Comparison of ENCODE assay signal across 9 cellular contexts in genomic region chr3:15327941-15328340, GRCh38. TPM values are rescaled to one million over a fixed set of nuclear protein-coding genes. Genes with fewer than 3 reads are reported as not detected.
A peak's percentile ranks its signal among the peaks of the same experiment; 100 is the strongest.
DNase-seq lines count a peak whose midpoint lies in the region; FAIRE-seq and TF ChIP-seq lines count a peak whose summit lies in the region.
"Had no signal": no experiment of that assay in that cellular context is flagged by ENCODE, and none has a peak within 500 bp of the region (broad histone marks: within the 10 kb centered on the region; RNA-seq: fewer than 3 reads in every experiment).

No MANE protein-coding gene starts in this region.

- H3K79me1 ChIP-seq in mesenchymal stem cell (replicated peaks; ENCODE audit: low read length, poor library complexity, severe bottlenecking), result peaks cover 12% of the 10 kb centered on the region

- H3K4me2 ChIP-seq in mesenchymal stem cell (ENCODE audit: low read length, poor library complexity, severe bottlenecking), result no peak overlapping the region

- DNase-seq in GM10266 (ENCODE audit: extremely low spot score), result peak; percentile 42
- peak; percentile 87 for DNase-seq in KBM-7
- peak; percentile 69 for DNase-seq in activated CD4-positive, alpha-beta memory T cell treated with anti-CD3 and anti-CD28 coated beads for 36 hours
- DNase-seq in mesenchymal stem cell, result no peak
- no peak for DNase-seq in D721Med (ENCODE audit: insufficient read length, low spot score)
- no peak for DNase-seq in RWPE1 (ENCODE audit: low spot score)
- DNase-seq in HUDEP-2 (lab: John Stamatoyannopoulos, UW; ENCODE audit: unreplicated experiment in 76 of 76), result no peak
- no peak for DNase-seq in HK-2 (ENCODE audit: unreplicated experiment)

- no peak overlapping the region for H2AK5ac ChIP-seq in mesenchymal stem cell (ENCODE audit: low read length, severe bottlenecking)

- no peak overlapping the region for H2AFZ ChIP-seq in mesenchymal stem cell (ENCODE audit: low read depth, low read length)

- no peaks in the 10 kb centered on the region for H3K27me3 Mint-ChIP-seq in activated CD4-positive, alpha-beta memory T cell treated with anti-CD3 and anti-CD28 coated beads for 36 hours

- H3K18ac ChIP-seq in mesenchymal stem cell (ENCODE audit: low read depth in 1 of 2, low read length in 2 of 2), result no peak overlapping the region

- no peak overlapping the region for H2BK12ac ChIP-seq in mesenchymal stem cell (ENCODE audit: low read length in 2 of 2)

- no peak overlapping the region for H3K4ac ChIP-seq in mesenchymal stem cell (ENCODE audit: low read depth in 1 of 2, low read length in 2 of 2)

- in situ Hi-C loops in KBM-7 (cut with MboI; ENCODE audit: low pct_unique_long_range_greater_than_20kb, low sequenced_read_pairs), result no loop called here

- CTCF ChIA-PET in activated CD4-positive, alpha-beta memory T cell treated with anti-CD3 and anti-CD28 coated beads for 36 hours (lab: Charles Lee), result interaction anchor here (0.8 to 1.3 kb wide), 2 partner anchors 17 to 60 kb away, joined by 3 to 9 read pairs; no protein-coding TSS in a partner anchor
- CTCF ChIA-PET in RWPE1 (lab: Yijun Ruan, JAX), result interaction anchor here (0.7 kb wide), 1 partner anchor 61 kb away, joined by 3 read pairs; no protein-coding TSS in a partner anchor

- no peak overlapping the region for H3K4me3 Mint-ChIP-seq in activated CD4-positive, alpha-beta memory T cell treated with anti-CD3 and anti-CD28 coated beads for 36 hours

- intact Hi-C loops in activated CD4-positive, alpha-beta memory T cell treated with anti-CD3 and anti-CD28 coated beads for 36 hours (cut with micrococcal nuclease), result no loop called here

- H3K9me3 ChIP-seq in mesenchymal stem cell (ENCODE audit: control insufficient read depth, low read length), result no peaks in the 10 kb centered on the region

- peaks cover 0 to 36% of the 10 kb centered on the region in 2 experiments for H3K36me3 ChIP-seq in mesenchymal stem cell (ENCODE audit: control insufficient read depth in 1 of 2, insufficient read depth in 2 of 2, low read depth in 1 of 2, low read length in 2 of 2)
- H3K36me3 ChIP-seq: cardiac muscle cell had no signal

- H3K36me3 Mint-ChIP-seq in activated CD4-positive, alpha-beta memory T cell treated with anti-CD3 and anti-CD28 coated beads for 36 hours, result peaks cover 33% of the 10 kb centered on the region

- WGBS in mesenchymal stem cell, result 89% methylated on average over 4 of the region's 7 CpGs

- H2BK15ac ChIP-seq in mesenchymal stem cell (ENCODE audit: low read depth, poor library complexity, severe bottlenecking), result no peak overlapping the region

- peak overlapping the region in 1 of 2 experiments; percentile 15 for H3K4me3 ChIP-seq in mesenchymal stem cell (ENCODE audit: insufficient read depth in 1 of 2, low read depth in 1 of 2, low read length in 2 of 2)
- H3K4me3 ChIP-seq: cardiac muscle cell had no signal

- peak overlapping the region; percentile 56 for H3K9ac ChIP-seq in mesenchymal stem cell (ENCODE audit: low read length)

- H3K4me1 ChIP-seq in mesenchymal stem cell (ENCODE audit: control insufficient read depth, insufficient read depth, low read depth, low read length), result peaks cover 17% of the 10 kb centered on the region

- no peak overlapping the region for H3K14ac ChIP-seq in mesenchymal stem cell (ENCODE audit: low read length in 2 of 2)

- H3K27ac ChIP-seq in mesenchymal stem cell (ENCODE audit: low read length, poor library complexity, severe bottlenecking), result no peak overlapping the region
- no peak overlapping the region for H3K27ac ChIP-seq in RWPE1
- H3K27ac ChIP-seq: cardiac muscle cell had no signal

- no peak overlapping the region for H2BK5ac ChIP-seq in mesenchymal stem cell (ENCODE audit: low read depth, low read length, poor library complexity, severe bottlenecking)

- no peak overlapping the region for H3K23ac ChIP-seq in mesenchymal stem cell (ENCODE audit: low read length in 2 of 2)

- no peak overlapping the region for H4K91ac ChIP-seq in mesenchymal stem cell (ENCODE audit: low read length)

- H3K4me1 Mint-ChIP-seq in activated CD4-positive, alpha-beta memory T cell treated with anti-CD3 and anti-CD28 coated beads for 36 hours (ENCODE audit: low read depth), result peaks cover 81% of the 10 kb centered on the region

- TF ChIP-seq CTCF in GM10266 (IDR thresholded peaks at IDR 0.05; ENCODE audit: control insufficient read depth, insufficient read depth, low read depth, missing control alignments) (no peak), D721Med (IDR thresholded peaks at IDR 0.05; ENCODE audit: insufficient read depth, missing control alignments) (no peak), RWPE1 (conservative IDR thresholded peaks at IDR 0.05; ENCODE audit: low read depth) (no peak)

- POLR2A ChIA-PET in activated CD4-positive, alpha-beta memory T cell treated with anti-CD3 and anti-CD28 coated beads for 36 hours (lab: Charles Lee), result interaction anchor here (0.8 to 2.2 kb wide), 4 partner anchors 8 to 34 kb away, joined by 3 to 6 read pairs (median 4); no protein-coding TSS in a partner anchor
- POLR2A ChIA-PET in RWPE1 (lab: Yijun Ruan, JAX; ENCODE audit: low non-redundant PET), result no interaction called here

- no peaks in the 10 kb centered on the region for H3K9me3 Mint-ChIP-seq in activated CD4-positive, alpha-beta memory T cell treated with anti-CD3 and anti-CD28 coated beads for 36 hours

- H3K27ac Mint-ChIP-seq in activated CD4-positive, alpha-beta memory T cell treated with anti-CD3 and anti-CD28 coated beads for 36 hours, result peak overlapping the region; percentile 64

- H2BK120ac ChIP-seq in mesenchymal stem cell (ENCODE audit: low read depth, low read length), result no peak overlapping the region

- H4K8ac ChIP-seq in mesenchymal stem cell (ENCODE audit: low read length), result no peak overlapping the region

- H3K27me3 ChIP-seq in mesenchymal stem cell (ENCODE audit: control insufficient read depth in 1 of 2, insufficient read depth in 1 of 2, low read length in 2 of 2), result no peaks in the 10 kb centered on the region
- H3K27me3 ChIP-seq: cardiac muscle cell had no signal

- FAIRE-seq in D721Med (lab: Jason Lieb, UNC), result no peak

RNA-seq across cellular contexts. Expression of gene SH3BP5, which starts 4.4 kb away (rescaled TPM):
- total RNA-seq in activated CD4-positive, alpha-beta memory T cell treated with anti-CD3 and anti-CD28 coated beads for 36 hours, result 10 to 100 TPM; 33.6 to 37.5 TPM
- polyA plus RNA-seq in mesenchymal stem cell (2013, experiment 1 of 2), result 8.4 TPM
- polyA plus RNA-seq in mesenchymal stem cell (2013, experiment 2 of 2), result 8.4 TPM

Comparison
In these comparisons a context has a peak if more than half of its experiments do, and no peak if none do; other contexts are left out.
1. DNase-seq: peak in GM10266 (single experiment), KBM-7 (single experiment) and activated CD4-positive, alpha-beta memory T cell treated with anti-CD3 and anti-CD28 coated beads for 36 hours (single experiment); none in mesenchymal stem cell (single experiment), D721Med (single experiment), RWPE1 (single experiment), HUDEP-2 (0 of 76) and HK-2 (single experiment).